In the genomic region with DNA sequence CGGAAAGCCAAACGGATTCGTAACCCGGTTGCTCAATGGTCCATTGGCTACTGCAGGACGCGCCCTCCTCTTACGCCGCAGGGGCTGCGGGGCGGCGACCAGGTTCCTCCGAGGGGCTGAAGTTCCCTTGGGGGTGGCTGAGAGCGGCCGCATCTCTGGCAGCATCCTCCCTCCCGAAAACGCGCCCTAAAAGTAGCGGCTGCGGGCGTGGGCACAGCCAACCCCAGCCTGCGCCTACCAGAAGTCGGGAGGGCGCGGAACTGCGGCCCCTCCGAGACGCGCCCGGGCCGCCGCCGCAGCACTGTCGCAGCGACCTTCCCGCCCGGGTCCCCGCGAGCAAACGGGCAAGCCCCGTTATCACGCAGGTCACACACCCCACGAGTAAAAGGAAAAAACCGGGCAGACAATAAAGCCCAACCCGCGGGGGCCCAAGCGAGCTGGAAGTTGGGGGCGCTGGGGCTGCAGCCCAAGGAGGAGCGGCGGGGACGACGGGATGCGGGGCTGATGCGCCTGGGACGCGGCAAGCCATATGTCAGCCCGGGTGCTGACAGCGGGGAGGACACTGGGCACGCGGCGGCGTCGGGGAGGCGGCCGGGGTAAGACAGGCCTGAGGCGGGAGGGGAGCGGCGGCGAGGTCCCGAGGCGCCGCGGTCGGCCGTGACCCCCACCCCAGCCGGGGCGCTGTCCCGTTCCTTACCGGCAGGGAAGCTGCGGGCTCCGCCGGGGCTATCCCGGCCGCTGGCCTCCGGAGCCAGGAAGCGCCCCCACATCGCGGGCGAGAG, we compare ENCODE assay signal across 8 cellular contexts. TPM values are rescaled to one million over a fixed set of nuclear protein-coding genes. Genes with fewer than 3 reads are reported as not detected.
DNase-seq lines count a peak whose midpoint lies in the region; ATAC-seq, FAIRE-seq and TF ChIP-seq lines count a peak whose summit lies in the region.

No MANE protein-coding gene starts in this region.

- H3K14ac ChIP-seq in neuronal stem cell (ENCODE audit: low read length): peak overlapping the region; percentile 82

- H2BK120ac ChIP-seq in neuronal stem cell (ENCODE audit: low read depth, low read length): peak overlapping the region; percentile 61

- peak overlapping the region; percentile 97 for H3K18ac ChIP-seq in neuronal stem cell (ENCODE audit: low read length)

- WGBS in neuronal stem cell (ENCODE audit: extremely low coverage in 2 of 2, insufficient read length in 2 of 2, insufficient replicate concordance in 1 of 2), 2 donors: no CpG with 5 or more reads among the region's 88 CpGs

- H3K4me3 ChIP-seq in BE2C (ENCODE audit: low read depth, low read length) (peak overlapping the region; percentile 89), foreskin fibroblast (ENCODE audit: low read depth in 1 of 2, low read length in 2 of 2) (peak overlapping the region; percentile 76 to 82), neuronal stem cell (ENCODE audit: low read length in 2 of 2) (peak overlapping the region; percentile 88 to 91)

- no peak for TF ChIP-seq CTCF in BE2C (IDR thresholded peaks at IDR 0.05; ENCODE audit: low read depth, low read length)
- TF ChIP-seq CTCF in foreskin fibroblast (IDR thresholded peaks at IDR 0.05; ENCODE audit: low read depth, low read length): no peak

- FAIRE-seq in urothelium cell line (lab: Jason Lieb, UNC): no peak

- H3K27me3 ChIP-seq in BE2C (no peaks in the 10 kb centered on the region), neuronal stem cell (ENCODE audit: control insufficient read depth in 3 of 3, insufficient read depth in 3 of 3, low read depth in 1 of 3, low read length in 3 of 3) (no peaks in the 10 kb centered on the region)

- no peak overlapping the region for H3K4ac ChIP-seq in neuronal stem cell (ENCODE audit: low read length)

- H3K27ac ChIP-seq in neuronal stem cell (replicated peaks; ENCODE audit: low read length): peak overlapping the region; percentile 87

- no peaks in the 10 kb centered on the region for H3K9me3 ChIP-seq in BE2C
- H3K9me3 ChIP-seq in neuronal stem cell (replicated peaks in 1 of 2; ENCODE audit: control insufficient read depth in 2 of 2, insufficient read depth in 1 of 2, low read depth in 1 of 2, low read length in 2 of 2): peaks cover 0 to 4% of the 10 kb centered on the region in 2 donors

- ATAC-seq in GM18870 (IDR thresholded peaks at IDR 0.05; ENCODE audit: unreplicated experiment) (peak; percentile 30), HG03095 (IDR thresholded peaks at IDR 0.05; ENCODE audit: unreplicated experiment) (peak; percentile 36)

- no peak overlapping the region for H4K91ac ChIP-seq in neuronal stem cell (ENCODE audit: low read depth, low read length, poor library complexity)

- H3K23ac ChIP-seq in neuronal stem cell (ENCODE audit: low read depth, low read length, poor library complexity): peak overlapping the region; percentile 98

- H3K36me3 ChIP-seq in BE2C (peaks cover 4% of the 10 kb centered on the region; the same call in 1 of the 2 replicates), neuronal stem cell (replicated peaks in 1 of 2; ENCODE audit: control insufficient read depth in 2 of 2, insufficient read depth in 2 of 2, low read length in 2 of 2) (no peaks in the 10 kb centered on the region)

- H4K8ac ChIP-seq in neuronal stem cell (ENCODE audit: low read depth, low read length): no peak overlapping the region

- peak overlapping the region; percentile 99 for H2AFZ ChIP-seq in neuronal stem cell (ENCODE audit: low read length)

- DNase-seq in BE2C (peak; percentile 71), OCI-M1 (lab: John Stamatoyannopoulos, UW) (peak; percentile 70), activated gamma-delta T cell (lab: John Stamatoyannopoulos, UW) (peak; percentile 50), foreskin fibroblast (peak; percentile 53 to 84), neuronal stem cell (ENCODE audit: low spot score) (peak; percentile 48), urothelium cell line (ENCODE audit: low spot score) (peak; percentile 44)

- H3K9ac ChIP-seq in neuronal stem cell (ENCODE audit: low read depth, low read length, poor library complexity): peak overlapping the region; percentile 94

- H2AK5ac ChIP-seq in neuronal stem cell (ENCODE audit: low read depth, low read length): no peak overlapping the region

- H2BK12ac ChIP-seq in neuronal stem cell (ENCODE audit: low read length): no peak overlapping the region

- peak overlapping the region; percentile 94 for H2BK5ac ChIP-seq in neuronal stem cell (ENCODE audit: low read length)

- H3K4me1 ChIP-seq in BE2C (peaks cover 9% of the 10 kb centered on the region), neuronal stem cell (ENCODE audit: control insufficient read depth in 2 of 2, insufficient read depth in 1 of 2, low read depth in 1 of 2, low read length in 2 of 2) (peaks cover 1 to 9% of the 10 kb centered on the region in 2 donors)

- no peaks in the 10 kb centered on the region for H3K79me1 ChIP-seq in neuronal stem cell (ENCODE audit: low read depth, low read length)

- peak overlapping the region; percentile 77 for H3K4me2 ChIP-seq in neuronal stem cell (ENCODE audit: insufficient read depth, low read length, poor library complexity, severe bottlenecking)

- H2BK15ac ChIP-seq in neuronal stem cell (ENCODE audit: low read length): no peak overlapping the region

RNA-seq across cellular contexts. Expression of a gene that starts 0.7 kb away (rescaled TPM):
- 1.5 TPM for polyA plus RNA-seq in BE2C (2012; ENCODE audit: insufficient read depth, insufficient read length, low read depth)
- polyA plus RNA-seq in neuronal stem cell (2013, experiment 1 of 2): 3.7 TPM
- polyA plus RNA-seq in neuronal stem cell (2013, experiment 2 of 2): 3.7 TPM

Comparison
In these comparisons a context has a peak if more than half of its experiments do, and no peak if none do; other contexts are left out.
1. Peak in every context shown above with its lines: DNase-seq, ATAC-seq, H3K4me3 ChIP-seq and H3K27ac ChIP-seq.